In the genomic region with DNA sequence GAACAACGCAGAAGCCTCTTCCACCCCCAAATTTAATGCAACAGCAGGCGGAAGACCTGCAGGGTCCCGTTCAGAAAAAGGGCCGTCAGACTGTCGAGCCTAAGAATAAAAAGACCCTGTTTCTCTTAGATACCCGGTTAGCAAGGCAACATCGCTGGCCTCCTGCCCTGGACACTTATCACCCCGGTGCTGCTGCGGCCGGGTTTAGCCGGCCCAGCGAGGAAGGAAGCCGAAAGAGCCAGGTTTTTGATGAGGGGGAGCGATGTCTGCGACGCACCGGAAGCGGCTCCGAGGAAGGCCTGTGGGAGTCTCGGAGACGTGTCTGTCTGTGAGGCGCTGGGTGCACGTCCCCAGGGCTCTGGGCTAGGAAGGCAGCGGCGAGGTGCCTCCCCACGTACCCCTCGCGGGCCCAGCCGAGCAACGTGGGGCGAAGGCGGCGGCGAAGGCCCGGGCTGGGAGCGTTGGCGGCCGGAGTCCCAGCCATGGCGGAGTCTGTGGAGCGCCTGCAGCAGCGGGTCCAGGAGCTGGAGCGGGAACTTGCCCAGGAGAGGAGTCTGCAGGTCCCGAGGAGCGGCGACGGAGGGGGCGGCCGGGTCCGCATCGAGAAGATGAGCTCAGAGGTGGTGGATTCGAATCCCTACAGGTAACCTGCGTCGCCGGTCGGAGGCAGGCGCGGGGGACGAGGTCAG, we compare ENCODE assay signal across 8 cellular contexts. TPM values are rescaled to one million over a fixed set of nuclear protein-coding genes. Genes with fewer than 3 reads are reported as not detected.
DNase-seq lines count a peak whose midpoint lies in the region; ATAC-seq and TF ChIP-seq lines count a peak whose summit lies in the region.

Gene UBA5, plus strand, starts transcription at position 274 of the 689 bp plus-strand sequence. Its CDS starts 209 bp downstream, at position 483.

- H3K4me2 ChIP-seq in SK-N-SH: peak within 1 kb of the TSS; percentile 89

- DNase-seq in ELR (ENCODE audit: low read depth): peak; percentile 79
- peak; percentile 63 for DNase-seq in KG1 (lab: John Stamatoyannopoulos, UW)
- DNase-seq in SK-N-SH: peak; percentile 81
- DNase-seq in activated naive CD4-positive, alpha-beta T cell treated with anti-CD3 and anti-CD28 coated beads, Interleukin-2, amount 50 U/mL, for 72 hours (ENCODE audit: low spot score in 2 of 2): peak; percentile 70 to 79
- DNase-seq in glomerular visceral epithelial cell (ENCODE audit: extremely low spot score): peak; percentile 60
- peak; percentile 87 for DNase-seq in osteocyte (ENCODE audit: extremely low spot score, unreplicated experiment)
- peak; percentile 72 to 75 for DNase-seq in thyroid gland

- peak within 1 kb of the TSS; percentile 96 to 98 for H3K27ac Mint-ChIP-seq in activated naive CD4-positive, alpha-beta T cell treated with anti-CD3 and anti-CD28 coated beads, Interleukin-2, amount 50 U/mL, for 72 hours
- H3K27ac Mint-ChIP-seq in osteocyte (ENCODE audit: unreplicated experiment): peak within 1 kb of the TSS; percentile 98

- H3K27ac ChIP-seq in SK-N-SH (ENCODE audit: low read depth in 2 of 2, low read length in 1 of 2): peak within 1 kb of the TSS; percentile 85 to 95
- H3K27ac ChIP-seq in thyroid gland: peak within 1 kb of the TSS; percentile 56 to 94 (median 94)

- H2AFZ ChIP-seq in SK-N-SH (ENCODE audit: low read depth): peak within 1 kb of the TSS; percentile 91

- peaks cover 42% of the 10 kb centered on the region for H3K4me1 Mint-ChIP-seq in osteocyte (ENCODE audit: unreplicated experiment)

- WGBS in SK-N-SH (ENCODE audit: low lambda C conversion rate): under 1% methylated on average over 35 of the region's 58 CpGs
- WGBS in thyroid gland, 2 donors: 1% methylated on average over 29 to 34 of the region's 58 CpGs

- H3K9ac ChIP-seq in SK-N-SH: peak within 1 kb of the TSS; percentile 89

- TF ChIP-seq RAD21 in SK-N-SH (IDR thresholded peaks at IDR 0.05; ENCODE audit: low read length): no peak

- peak within 1 kb of the TSS; percentile 96 for H3K4me3 Mint-ChIP-seq in osteocyte (ENCODE audit: unreplicated experiment)

- H3K36me3 ChIP-seq in SK-N-SH (replicated peaks in 1 of 2; ENCODE audit: control insufficient read depth in 1 of 2, insufficient read depth in 2 of 2, low read length in 1 of 2): peaks cover 9 to 11% of the 10 kb centered on the region in 2 experiments
- no peaks in the 10 kb centered on the region for H3K36me3 ChIP-seq in thyroid gland

- H3K4me1 ChIP-seq in SK-N-SH (ENCODE audit: control insufficient read depth in 1 of 2, insufficient read depth in 2 of 2, low read depth in 1 of 2, low read length in 1 of 2) (peaks cover 9 to 16% of the 10 kb centered on the region in 2 experiments; a peak in 3 of 4 replicates), thyroid gland (peaks cover 15 to 27% of the 10 kb centered on the region in 2 donors)

- peaks cover 18 to 25% of the 10 kb centered on the region in 2 donors for H3K36me3 Mint-ChIP-seq in activated naive CD4-positive, alpha-beta T cell treated with anti-CD3 and anti-CD28 coated beads, Interleukin-2, amount 50 U/mL, for 72 hours
- peaks cover 5% of the 10 kb centered on the region for H3K36me3 Mint-ChIP-seq in osteocyte (ENCODE audit: unreplicated experiment)

- peaks cover 21% of the 10 kb centered on the region for H3F3A ChIP-seq in SK-N-SH (replicated peaks; ENCODE audit: insufficient read depth)

- H4K20me1 ChIP-seq in SK-N-SH (ENCODE audit: insufficient read depth): no peaks in the 10 kb centered on the region

- TF ChIP-seq CTCF in SK-N-SH (IDR thresholded peaks at IDR 0.05): no peak
- TF ChIP-seq CTCF in osteocyte (IDR thresholded peaks at IDR 0.05): no peak
- no peak for TF ChIP-seq CTCF in thyroid gland (IDR thresholded peaks at IDR 0.05)

- POLR2A ChIA-PET in SK-N-SH (lab: Yijun Ruan, JAX): interaction anchor here (0.7 to 1.4 kb wide), 5 partner anchors 12 to 61 kb away, joined by 3 to 6 read pairs (median 3); partner anchors contain the start of gene NPHP3

- H3K27me3 Mint-ChIP-seq in osteocyte (ENCODE audit: unreplicated experiment): no peaks in the 10 kb centered on the region

- H3K9me3 ChIP-seq in SK-N-SH (no peaks in the 10 kb centered on the region), thyroid gland (no peaks in the 10 kb centered on the region)

- intact Hi-C loops in thyroid gland (cut with DNase I): no loop called here

- CTCF ChIA-PET in SK-N-SH (lab: Yijun Ruan, JAX): interaction anchor here (0.6 to 3.6 kb wide), 7 partner anchors 11 to 124 kb away, joined by 3 to 21 read pairs (median 4); no protein-coding TSS in a partner anchor

- TF ChIP-seq EP300 in SK-N-SH (IDR thresholded peaks at IDR 0.05; ENCODE audit: borderline replicate concordance in 1 of 2, low read depth in 1 of 2, low read length in 1 of 2): no peak

- peak within 1 kb of the TSS; percentile 81 to 95 for H3K4me3 ChIP-seq in SK-N-SH (ENCODE audit: low read depth in 2 of 2, low read length in 1 of 2)
- H3K4me3 ChIP-seq in thyroid gland (replicated peaks in 1 of 3): peak within 1 kb of the TSS; percentile 18 to 92 (median 41)

- TF ChIP-seq POLR2A in thyroid gland (IDR thresholded peaks at IDR 0.05): peak in 1 of 2 donors; percentile 40

- peak; percentile 53 for ATAC-seq in GM21737 (IDR thresholded peaks at IDR 0.05; ENCODE audit: unreplicated experiment)
- ATAC-seq in activated naive CD4-positive, alpha-beta T cell treated with anti-CD3 and anti-CD28 coated beads, Interleukin-2, amount 50 U/mL, for 72 hours: peak; percentile 76 to 91

- H3K27me3 ChIP-seq in SK-N-SH (ENCODE audit: insufficient read depth) (no peaks in the 10 kb centered on the region), thyroid gland (no peaks in the 10 kb centered on the region)

- H3K9me3 Mint-ChIP-seq in activated naive CD4-positive, alpha-beta T cell treated with anti-CD3 and anti-CD28 coated beads, Interleukin-2, amount 50 U/mL, for 72 hours: no peaks in the 10 kb centered on the region
- no peaks in the 10 kb centered on the region for H3K9me3 Mint-ChIP-seq in osteocyte (ENCODE audit: unreplicated experiment)

- H3K9me2 ChIP-seq in SK-N-SH: no peaks in the 10 kb centered on the region

- H3K79me2 ChIP-seq in SK-N-SH (ENCODE audit: insufficient read depth): peaks cover 62% of the 10 kb centered on the region

TF ChIP-seq in SK-N-SH, 30 proteins besides CTCF, POLR2A, EP300 and RAD21:
- no peak for TF ChIP-seq RFX5 (IDR thresholded peaks at IDR 0.05; ENCODE audit: low read length)
- TF ChIP-seq TAF1 (IDR thresholded peaks at IDR 0.05; ENCODE audit: borderline replicate concordance, low read depth, low read length): peak; percentile 62; the same call in 1 of the 2 replicates
- TF ChIP-seq YY1 (IDR thresholded peaks at IDR 0.05; ENCODE audit: low read depth): peak; percentile 58; the same call in 1 of the 2 replicates
- no peak for TF ChIP-seq MEF2A (IDR thresholded peaks at IDR 0.05; ENCODE audit: borderline replicate concordance, low read depth)
- TF ChIP-seq NRF1 (IDR thresholded peaks at IDR 0.05; ENCODE audit: low read depth, low read length): no peak
- peak; percentile 70; the same call in 1 of the 2 replicates for TF ChIP-seq ELF1 (IDR thresholded peaks at IDR 0.05)
- TF ChIP-seq SMC3 (IDR thresholded peaks at IDR 0.05; ENCODE audit: low read depth, low read length): no peak
- 0 out of 2 replicates have a peak, but pooled peaks have one; percentile 19 for TF ChIP-seq FOXJ3 (CRISPR knock-in tag; IDR thresholded peaks at IDR 0.05)
- TF ChIP-seq MXI1 (IDR thresholded peaks at IDR 0.05; ENCODE audit: low read depth, low read length): peak; percentile 34
- TF ChIP-seq, protein P1, sequence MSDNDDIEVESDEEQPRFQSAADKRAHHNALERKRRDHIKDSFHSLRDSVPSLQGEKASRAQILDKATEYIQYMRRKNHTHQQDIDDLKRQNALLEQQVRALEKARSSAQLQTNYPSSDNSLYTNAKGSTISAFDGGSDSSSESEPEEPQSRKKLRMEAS (IDR thresholded peaks at IDR 0.05; ENCODE audit: low read depth): no peak; the same call in 1 of the 2 replicates
- TF ChIP-seq GABPA (IDR thresholded peaks at IDR 0.05; ENCODE audit: low read depth): peak; percentile 87
- peak; percentile 0 for TF ChIP-seq TCF12 (IDR thresholded peaks at IDR 0.05)
- TF ChIP-seq POLR2AphosphoS5 (IDR thresholded peaks at IDR 0.05; ENCODE audit: low read depth, low read length): peak; percentile 74
- TF ChIP-seq REST (IDR thresholded peaks at IDR 0.05; ENCODE audit: low read depth, low read length): peak; percentile 36; the same call in 1 of the 2 replicates
- TF ChIP-seq CHD2 (IDR thresholded peaks at IDR 0.05; ENCODE audit: low read length, partially characterized antibody): peak; percentile 29

RNA-seq across cellular contexts. Expression of gene UBA5, which starts in this region (rescaled TPM):
- 33.0 and 38.3 TPM in 2 replicates for polyA plus RNA-seq in SK-N-SH (2012; rRNA removed)
- polyA plus RNA-seq in SK-N-SH (2012; cell fraction: cytosol; rRNA removed): 31.1 and 33.0 TPM in 2 replicates
- polyA plus RNA-seq in SK-N-SH (2012; cell fraction: nucleus; rRNA removed): 47.7 and 65.7 TPM in 2 replicates
- 10 to 100 TPM; 45.3 to 82.3 TPM for total RNA-seq in activated naive CD4-positive, alpha-beta T cell treated with anti-CD3 and anti-CD28 coated beads, Interleukin-2, amount 50 U/mL, for 72 hours
- 28.4 and 31.2 TPM in 2 replicates for total RNA-seq in osteocyte
- 10 to 100 TPM; 56.3 to 74.4 (median 61.5) TPM for total RNA-seq in thyroid gland

Comparison
In these comparisons a context has a peak if more than half of its experiments do, and no peak if none do; other contexts are left out.
1. Peak in every context shown above with its lines: DNase-seq, ATAC-seq, H3K4me3 ChIP-seq and H3K27ac ChIP-seq.